ENCODE assay signal across 12 cellular contexts in the genomic region with DNA sequence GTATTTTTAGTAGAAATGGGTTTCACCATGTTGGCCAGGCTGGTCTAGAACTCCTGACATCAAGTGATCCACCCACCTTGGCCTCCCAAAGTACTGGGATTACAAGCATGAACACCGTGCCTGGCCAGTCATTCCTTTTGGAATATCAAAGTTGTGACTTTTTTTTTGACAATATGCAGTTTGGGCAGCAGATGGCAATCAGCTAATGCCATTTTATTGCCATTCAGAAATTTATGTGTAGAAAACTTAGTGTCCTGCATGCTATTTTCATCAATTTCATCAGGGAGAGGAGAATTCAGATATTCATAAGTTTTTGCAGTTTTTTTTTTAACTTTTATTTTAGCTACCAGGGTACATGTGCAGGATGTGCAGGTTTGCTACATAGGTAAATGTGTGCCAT. TPM values are rescaled to one million over a fixed set of nuclear protein-coding genes. Genes with fewer than 3 reads are reported as not detected.
A peak's percentile ranks its signal among the peaks of the same experiment; 100 is the strongest.
DNase-seq lines count a peak whose midpoint lies in the region; FAIRE-seq and TF ChIP-seq lines count a peak whose summit lies in the region.
"Not testable (repeated sequence)": the region's sequence is repeated elsewhere in the genome, so short reads cannot be mapped to it uniquely, and the experiment has no call there.
"Had no signal": no experiment of that assay in that cellular context is flagged by ENCODE, and none has a peak within 500 bp of the region (broad histone marks: within the 10 kb centered on the region; RNA-seq: fewer than 3 reads in every experiment).

No MANE protein-coding gene starts in this region.

- not testable (repeated sequence) for DNase-seq in D721Med (ENCODE audit: insufficient read length, low spot score); PC-9; epithelial cell of proximal tubule (ENCODE audit: low read depth)
- peak; percentile 8 for DNase-seq in GM23248

- not testable (repeated sequence) for H3K4me2 ChIP-seq in GM23248 (ENCODE audit: unreplicated experiment); OCI-LY1 (ENCODE audit: low read length); PC-9

- intact Hi-C loops in PC-9 (cut with micrococcal nuclease; ENCODE audit: unreplicated experiment): not testable (repeated sequence)

- H2AFZ ChIP-seq in GM23248; OCI-LY1 (ENCODE audit: low read length); PC-9: not testable (repeated sequence)

- POLR2A ChIA-PET in PC-9 (lab: Charles Lee; ENCODE audit: unreplicated experiment): not testable (repeated sequence)

- H3K9me2 ChIP-seq in GM23248 (ENCODE audit: insufficient read depth); OCI-LY1 (ENCODE audit: low read depth, low read length); PC-9 (ENCODE audit: insufficient read depth): not testable (repeated sequence)

- in situ Hi-C loops in GM23248 (cut with MboI): not testable (repeated sequence)

- not testable (repeated sequence) for H3K9ac ChIP-seq in GM23248; OCI-LY1 (ENCODE audit: low read length)

- H3F3A ChIP-seq in GM23248 (ENCODE audit: insufficient read depth); OCI-LY1 (ENCODE audit: insufficient read depth, low read length); PC-9 (ENCODE audit: insufficient read depth, low read depth): not testable (repeated sequence)

- peaks cover 25% of the 10 kb centered on the region for H3K27me3 ChIP-seq in GM23248 (replicated peaks; ENCODE audit: insufficient read depth)
- H3K27me3 ChIP-seq in OCI-LY1 (ENCODE audit: insufficient read depth, low read length); PC-9 (ENCODE audit: insufficient read depth, low read depth): not testable (repeated sequence)

- not testable (repeated sequence) for H4K20me1 ChIP-seq in GM23248 (ENCODE audit: insufficient read depth); OCI-LY1 (ENCODE audit: insufficient read depth, low read length); PC-9 (ENCODE audit: insufficient read depth)

- FAIRE-seq in D721Med (lab: Jason Lieb, UNC): not testable (repeated sequence)

- CTCF ChIA-PET in PC-9 (lab: Charles Lee): not testable (repeated sequence)

- not testable (repeated sequence) for H3K4me1 ChIP-seq in GM23248 (ENCODE audit: insufficient read depth); OCI-LY1 (ENCODE audit: insufficient read depth, low read length, severe bottlenecking); PC-9 (replicated peaks; ENCODE audit: insufficient read depth)

- H3K36me3 ChIP-seq in GM23248 (ENCODE audit: low read depth); OCI-LY1 (ENCODE audit: insufficient read depth, low read length); PC-9 (ENCODE audit: low read depth): not testable (repeated sequence)

- 0 to 9% methylated on average over 1 of the region's 1 CpG for WGBS in GM23248 (ENCODE audit: low coverage in 1 of 2, low lambda C conversion rate in 2 of 2, missing lambda C conversion rate in 2 of 2), 2 experiments

- not testable (repeated sequence) for BruUV-seq in PC-9 (replicated peaks; lab: Mats Ljungman, UMichigan)

- TF ChIP-seq CTCF in 22Rv1 (IDR thresholded peaks at IDR 0.05): 0 out of 2 replicates have a peak, but pooled peaks have one; percentile 5
- TF ChIP-seq CTCF in D721Med (IDR thresholded peaks at IDR 0.05; ENCODE audit: insufficient read depth, missing control alignments): peak; percentile 7
- peak; percentile 19; the same call in 1 of the 2 replicates for TF ChIP-seq CTCF in OCI-LY1 (IDR thresholded peaks at IDR 0.05; ENCODE audit: low read length)
- 0 out of 2 replicates have a peak, but pooled peaks have one; percentile 21 for TF ChIP-seq CTCF in PC-9 (conservative IDR thresholded peaks at IDR 0.05)
- TF ChIP-seq CTCF in VCaP (conservative IDR thresholded peaks at IDR 0.05): 0 out of 2 replicates have a peak, but pooled peaks have one; percentile 11
- TF ChIP-seq CTCF in epithelial cell of proximal tubule (conservative IDR thresholded peaks at IDR 0.05; ENCODE audit: low read depth, low read length): peak; percentile 36

- H3K9me3 ChIP-seq in GM23248 (ENCODE audit: low read depth); PC-9 (ENCODE audit: insufficient read depth, low read depth): not testable (repeated sequence)
- H3K9me3 ChIP-seq in OCI-LY1 (ENCODE audit: low read length): peaks cover 20% of the 10 kb centered on the region; the same call in 1 of the 2 replicates

- TF ChIP-seq EP300 in Ishikawa (IDR thresholded peaks at IDR 0.05; ENCODE audit: borderline replicate concordance): not testable (repeated sequence)

- TF ChIP-seq RAD21 in Ishikawa (IDR thresholded peaks at IDR 0.05; ENCODE audit: low read depth): peak; percentile 8; the same call in 1 of the 2 replicates

- not testable (repeated sequence) for H3K79me2 ChIP-seq in GM23248 (ENCODE audit: insufficient read depth); OCI-LY1 (ENCODE audit: insufficient read depth, low read length); PC-9 (ENCODE audit: low read depth)

- H3K4me3 ChIP-seq in GM23248; OCI-LY1 (ENCODE audit: low read depth, low read length, poor library complexity, severe bottlenecking); PC-9; epithelial cell of proximal tubule (ENCODE audit: low read depth, low read length): not testable (repeated sequence)

- not testable (repeated sequence) for H3K27ac ChIP-seq in 22Rv1; GM23248; OCI-LY1 (ENCODE audit: low read depth, low read length, poor library complexity, severe bottlenecking); PC-9; VCaP

RNA-seq across cellular contexts. Expression of gene CD70, which starts 28.5 kb away (rescaled TPM):
- not detected in 2 replicates for total RNA-seq in GM23248 (2014; rRNA removed; shearing (Covaris generic))
- polyA plus RNA-seq in GM23248 (2016; fragmentation: Nextera tagmentation; extraction: Ambion mirVana): 0.20 and 0.49 TPM in 2 replicates
- not detected in 2 replicates for total RNA-seq in PC-9 (2021)
- 6.8 and 9.7 TPM in 2 replicates for total RNA-seq in epithelial cell of proximal tubule
- total RNA-seq: Caco-2; CD4-positive, alpha-beta T cell; HepG2 had no signal
- polyA plus RNA-seq: BJ had no signal

RNA-seq across cellular contexts. Expression of gene TNFSF9, which starts 31.6 kb away (rescaled TPM):
- total RNA-seq in GM23248 (2014; rRNA removed; shearing (Covaris generic)): 0.22 and 1.1 TPM in 2 replicates
- polyA plus RNA-seq in GM23248 (2016; fragmentation: Nextera tagmentation; extraction: Ambion mirVana): 0.29 and 0.58 TPM in 2 replicates
- total RNA-seq in PC-9 (2021): 8.4 and 11.2 TPM in 2 replicates
- 12.5 and 18.1 TPM in 2 replicates for total RNA-seq in epithelial cell of proximal tubule
